ENCODE assay signal across 32 cellular contexts in genomic region chr14:101377069-101377468, GRCh38.
"Had no signal": no experiment of that assay in that cellular context is flagged by ENCODE, and none has a peak within 500 bp of the region (broad histone marks: within the 10 kb centered on the region; RNA-seq: fewer than 3 reads in every experiment).

No MANE protein-coding gene starts in this region.

- H3K9me3 Mint-ChIP-seq: activated CD4-positive, alpha-beta T cell treated with anti-CD3 and anti-CD28 coated beads, Interleukin-2, amount 10 ng/mL, durations not matched to agents 7 days and 5 days; activated naive CD4-positive, alpha-beta T cell treated with anti-CD3 and anti-CD28 coated beads, Interleukin-2, amount 50 U/mL, for 24 hours; activated naive CD8-positive, alpha-beta T cell treated with anti-CD3 and anti-CD28 coated beads, Interleukin-2, amount 10 ng/mL, durations not matched to agents 7 days and 5 days; activated T-helper 2 cell treated with anti-CD3 and anti-CD28 coated beads, Interferon-gamma antibody, Interleukin-2, Interleukin-4, amounts not matched to agents 10 μg/mL and 5 μg/mL and 100 μg/mL, durations not matched to agents 14 hours and 24 hours and 36 hours; central memory CD8-positive, alpha-beta T cell had no signal

- H3K36me3 Mint-ChIP-seq: activated CD8-positive, alpha-beta memory T cell treated with anti-CD3 and anti-CD28 coated beads, Interleukin-2, amount 10 ng/mL, durations not matched to agents 7 days and 5 days; activated naive CD4-positive, alpha-beta T cell treated with anti-CD3 and anti-CD28 coated beads, Interleukin-2, amount 50 U/mL, for 24 hours; activated naive CD8-positive, alpha-beta T cell treated with anti-CD3 and anti-CD28 coated beads, Interleukin-2, amount 10 ng/mL, durations not matched to agents 7 days and 5 days had no signal

- DNase-seq: activated B cell treated with CpG ODN at 0.5 μM for 24 hours; activated CD4-positive, alpha-beta T cell treated with anti-CD3 and anti-CD28 coated beads for 1 hour; activated CD4-positive, alpha-beta T cell treated with anti-CD3 and anti-CD28 coated beads, Interleukin-2, amount 10 ng/mL, durations not matched to agents 7 days and 5 days; activated CD4-positive, alpha-beta T cell treated with anti-CD3 and anti-CD28 coated beads, Interleukin-2, amount 50 U/mL, for 48 hours; activated CD8-positive, alpha-beta memory T cell treated with anti-CD3 and anti-CD28 coated beads for 24 hours; activated CD8-positive, alpha-beta memory T cell treated with anti-CD3 and anti-CD28 coated beads, Interleukin-2, amount 10 ng/mL, durations not matched to agents 7 days and 5 days; activated gamma-delta T cell; activated naive CD4-positive, alpha-beta T cell treated with Interleukin-2 at 50 U/mL for 16 hours; activated naive CD8-positive, alpha-beta T cell treated with anti-CD3 and anti-CD28 coated beads, Interleukin-2, amount 10 ng/mL, durations not matched to agents 7 days and 5 days; activated T-cell treated with anti-CD3 and anti-CD28 coated beads, Interleukin-2, amount 50 U/mL, for 1 hour; activated T-cell treated with anti-CD3 and anti-CD28 coated beads, Interleukin-2, amount 50 U/mL, for 72 hours; amygdala; MM.1S; MV-4-11; NCI-H1092; NCI-H1436 treated with DMSO at 0.1 percent for 48 hours; NCI-H1694 treated with DMSO at 0.1 percent for 48 hours; NCI-H2029; NCI-H345; NCI-H524 treated with DMSO at 0.1 percent for 48 hours; SW 1271; T-helper 1 cell; T-helper 2 cell; T-helper 9 cell had no signal

- H3K4me3 Mint-ChIP-seq: activated B cell treated with CpG ODN at 0.5 μM for 24 hours; activated CD4-positive, alpha-beta T cell treated with anti-CD3 and anti-CD28 coated beads, Interleukin-2, amount 10 ng/mL, durations not matched to agents 7 days and 5 days; activated CD8-positive, alpha-beta memory T cell treated with anti-CD3 and anti-CD28 coated beads, Interleukin-2, amount 10 ng/mL, durations not matched to agents 7 days and 5 days; activated naive CD4-positive, alpha-beta T cell treated with anti-CD3 and anti-CD28 coated beads, Interleukin-2, amount 50 U/mL, for 24 hours; activated naive CD8-positive, alpha-beta T cell treated with anti-CD3 and anti-CD28 coated beads, Interleukin-2, amount 10 ng/mL, durations not matched to agents 7 days and 5 days; activated T-cell treated with anti-CD3 and anti-CD28 coated beads, Interleukin-2, amount 50 U/mL, for 72 hours; central memory CD8-positive, alpha-beta T cell had no signal

- H3K4me3 ChIP-seq: ascending aorta, cardiac muscle cell had no signal

- H3K27ac Mint-ChIP-seq: activated B cell treated with CpG ODN at 0.5 μM for 24 hours; activated CD4-positive, alpha-beta T cell treated with anti-CD3 and anti-CD28 coated beads, Interleukin-2, amount 10 ng/mL, durations not matched to agents 7 days and 5 days; activated CD8-positive, alpha-beta memory T cell treated with anti-CD3 and anti-CD28 coated beads, Interleukin-2, amount 10 ng/mL, durations not matched to agents 7 days and 5 days; activated naive CD4-positive, alpha-beta T cell treated with anti-CD3 and anti-CD28 coated beads, Interleukin-2, amount 50 U/mL, for 24 hours; activated naive CD8-positive, alpha-beta T cell treated with anti-CD3 and anti-CD28 coated beads, Interleukin-2, amount 10 ng/mL, durations not matched to agents 7 days and 5 days; activated T-cell treated with anti-CD3 and anti-CD28 coated beads, Interleukin-2, amount 50 U/mL, for 72 hours; activated T-helper 2 cell treated with anti-CD3 and anti-CD28 coated beads, Interferon-gamma antibody, Interleukin-2, Interleukin-4, amounts not matched to agents 10 μg/mL and 5 μg/mL and 100 μg/mL, durations not matched to agents 14 hours and 24 hours and 36 hours had no signal

- H3K9me3 ChIP-seq: ascending aorta had no signal

- H3K36me3 ChIP-seq: ascending aorta, cardiac muscle cell had no signal

- H3K27me3 ChIP-seq: ascending aorta, cardiac muscle cell had no signal

- H3K27ac ChIP-seq: ascending aorta, cardiac muscle cell, KMS-11, VCaP had no signal

- H3K4me1 Mint-ChIP-seq: activated B cell treated with CpG ODN at 0.5 μM for 24 hours; activated CD4-positive, alpha-beta T cell treated with anti-CD3 and anti-CD28 coated beads, Interleukin-2, amount 10 ng/mL, durations not matched to agents 7 days and 5 days; activated CD8-positive, alpha-beta memory T cell treated with anti-CD3 and anti-CD28 coated beads, Interleukin-2, amount 10 ng/mL, durations not matched to agents 7 days and 5 days; activated naive CD4-positive, alpha-beta T cell treated with anti-CD3 and anti-CD28 coated beads, Interleukin-2, amount 50 U/mL, for 24 hours; activated naive CD8-positive, alpha-beta T cell treated with anti-CD3 and anti-CD28 coated beads, Interleukin-2, amount 10 ng/mL, durations not matched to agents 7 days and 5 days; central memory CD8-positive, alpha-beta T cell had no signal

- H3K4me1 ChIP-seq: ascending aorta had no signal

- ATAC-seq: activated CD8-positive, alpha-beta memory T cell treated with anti-CD3 and anti-CD28 coated beads, Interleukin-2, amount 10 ng/mL, durations not matched to agents 7 days and 5 days; activated T-cell treated with anti-CD3 and anti-CD28 coated beads, Interleukin-2, amount 50 U/mL, for 72 hours; Panc1 had no signal
